Comparison of ENCODE assay signal across 9 cellular contexts in the genomic region with DNA sequence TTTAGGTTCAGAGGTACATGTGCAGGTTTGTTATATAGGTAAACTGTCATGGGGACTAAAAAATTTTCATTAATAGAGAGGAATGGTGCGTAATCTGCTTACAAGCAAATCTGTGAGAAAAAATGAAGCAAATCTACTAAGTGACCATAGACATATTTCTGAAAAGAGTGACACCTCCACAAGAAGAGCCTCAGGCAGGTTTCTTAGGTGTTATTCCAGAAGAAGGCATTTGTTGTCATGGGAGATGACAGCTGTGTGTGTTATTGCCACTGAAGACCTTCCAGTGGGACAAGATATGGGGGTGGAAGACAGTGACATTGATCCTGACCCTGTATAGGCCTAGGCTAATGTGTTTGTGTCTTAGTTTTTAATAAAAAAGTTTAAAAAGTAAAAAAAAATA.
"Had no signal": no experiment of that assay in that cellular context is flagged by ENCODE, and none has a peak within 500 bp of the region (broad histone marks: within the 10 kb centered on the region; RNA-seq: fewer than 3 reads in every experiment).

No MANE protein-coding gene starts in this region.

- H3K4me3 ChIP-seq: GM23248, HAP-1 had no signal

- H3K27ac Mint-ChIP-seq: HFFc6, IgD-negative memory B cell had no signal

- H3K27ac ChIP-seq: HL-60 had no signal

- H3K4me1 ChIP-seq: HAP-1 had no signal

- H3K9ac ChIP-seq: GM23248 had no signal

- DNase-seq: GM23248, GOT3, H7, HFFc6 had no signal

- H3K9me3 ChIP-seq: HAP-1 had no signal

- H2AFZ ChIP-seq: GM23248 had no signal

- ATAC-seq: HCT116, HepG2 had no signal

- H3K4me1 Mint-ChIP-seq: IgD-negative memory B cell had no signal

- H3K4me3 Mint-ChIP-seq: HFFc6, IgD-negative memory B cell had no signal

- H3K36me3 ChIP-seq: HAP-1 had no signal
